16 cellular contexts compared by ENCODE assay signal in genomic region chr7:46651561-46652088, GRCh38.
DNase-seq lines count a peak whose midpoint lies in the region; ATAC-seq and TF ChIP-seq lines count a peak whose summit lies in the region.
"Had no signal": no experiment of that assay in that cellular context is flagged by ENCODE, and none has a peak within 500 bp of the region (broad histone marks: within the 10 kb centered on the region; RNA-seq: fewer than 3 reads in every experiment).

No MANE protein-coding gene starts in this region.

- DNase-seq in Calu3 (peak; percentile 86), M059J (ENCODE audit: low read depth) (peak; percentile 14), epithelial cell of esophagus (ENCODE audit: low read depth) (peak; percentile 98), mucosa of descending colon (peak in 2 of 3 donors; percentile 19 to 53), HAP-1 (ENCODE audit: low spot score in 2 of 2) (no peak), islet precursor cell (no peak), AG08395 (ENCODE audit: low spot score) (no peak)
- DNase-seq: activated CD4-positive, alpha-beta T cell treated with anti-CD3 and anti-CD28 coated beads, Interleukin-2, amount 50 U/mL, for 4 hours; activated T-cell treated with anti-CD3 and anti-CD28 coated beads, Interleukin-2, amount 50 U/mL, for 1 hour; effector CD4-positive, alpha-beta T cell; HCEC 1CT; left ventricle myocardium superior; natural killer cell had no signal

- peaks cover 5% of the 10 kb centered on the region for H3K9me3 ChIP-seq in mucosa of descending colon
- H3K9me3 ChIP-seq in HAP-1, result no peaks in the 10 kb centered on the region

- peak overlapping the region; percentile 57 for H3K4me3 Mint-ChIP-seq in Calu3 (ENCODE audit: low read depth, unreplicated experiment)
- H3K4me3 Mint-ChIP-seq: activated naive CD8-positive, alpha-beta T cell; natural killer cell had no signal

- in situ Hi-C loops in HAP-1 (cut with MboI; ENCODE audit: low sequenced_read_pairs), result no loop called here

- H3K4me3 ChIP-seq in epithelial cell of esophagus (ENCODE audit: low read length), result no peak overlapping the region
- H3K4me3 ChIP-seq in mucosa of descending colon, result no peak overlapping the region
- H3K4me3 ChIP-seq in HAP-1, result no peak overlapping the region
- H3K4me3 ChIP-seq: SK-N-MC had no signal

- no TSS peak for BruUV-seq in Calu3 (replicated peaks; lab: Mats Ljungman, UMichigan)

- no peaks in the 10 kb centered on the region for H3K27me3 Mint-ChIP-seq in Calu3 (ENCODE audit: unreplicated experiment)
- H3K27me3 Mint-ChIP-seq: activated naive CD8-positive, alpha-beta T cell had no signal

- H3K36me3 Mint-ChIP-seq in Calu3 (ENCODE audit: insufficient read depth, unreplicated experiment), result peaks cover 21% of the 10 kb centered on the region
- H3K36me3 Mint-ChIP-seq: activated naive CD8-positive, alpha-beta T cell had no signal

- H3K27me3 ChIP-seq in HAP-1 (ENCODE audit: low read depth), result no peaks in the 10 kb centered on the region

- CTCF ChIA-PET in Calu3 (lab: Charles Lee), result interaction anchor here (0.5 to 1.9 kb wide), 13 partner anchors 16 to 766 kb away, joined by 3 to 14 read pairs (median 3); no protein-coding TSS in a partner anchor

- intact Hi-C loops in Calu3 (cut with micrococcal nuclease; ENCODE audit: unreplicated experiment) (loop anchor here (1.0 to 5.0 kb wide), 17 partner anchors 44 to 729 kb away; no protein-coding TSS in a partner anchor), mucosa of descending colon (cut with DNase I, micrococcal nuclease) (no loop called here)

- peaks cover 35% of the 10 kb centered on the region for H3K4me1 Mint-ChIP-seq in Calu3 (ENCODE audit: low read depth, unreplicated experiment)
- H3K4me1 Mint-ChIP-seq: natural killer cell had no signal

- H3K27ac Mint-ChIP-seq in Calu3 (ENCODE audit: unreplicated experiment), result peak overlapping the region; percentile 95
- H3K27ac Mint-ChIP-seq: activated naive CD8-positive, alpha-beta T cell; natural killer cell had no signal

- ATAC-seq in mucosa of descending colon (peak; percentile 52), GM21447 (IDR thresholded peaks at IDR 0.05; ENCODE audit: unreplicated experiment) (no peak)
- ATAC-seq: left ventricle myocardium superior, natural killer cell had no signal

- H3K36me3 ChIP-seq in mucosa of descending colon (ENCODE audit: low read depth) (no peaks in the 10 kb centered on the region), HAP-1 (replicated peaks) (no peaks in the 10 kb centered on the region)

- TF ChIP-seq CTCF in Calu3 (IDR thresholded peaks at IDR 0.05; ENCODE audit: unreplicated experiment) (no peak), epithelial cell of esophagus (IDR thresholded peaks at IDR 0.05; ENCODE audit: insufficient read depth, low read depth, low read length, missing control alignments) (no peak), mucosa of descending colon (IDR thresholded peaks at IDR 0.05) (no peak)

- H3K4me1 ChIP-seq in mucosa of descending colon (ENCODE audit: low read depth), result no peaks in the 10 kb centered on the region
- no peaks in the 10 kb centered on the region for H3K4me1 ChIP-seq in HAP-1

- peaks cover 20% of the 10 kb centered on the region for H3K9me3 Mint-ChIP-seq in Calu3 (ENCODE audit: low read depth, unreplicated experiment)

Comparison
In these comparisons a context has a peak if more than half of its experiments do, and no peak if none do; other contexts are left out.
1. DNase-seq: peak in Calu3 (single experiment), M059J (single experiment), epithelial cell of esophagus (single experiment) and mucosa of descending colon (2 of 3); none in HAP-1 (0 of 2), islet precursor cell (single experiment) and AG08395 (single experiment).